ENCODE assay signal across 24 cellular contexts in genomic region chr2:61512768-61513398, GRCh38. TPM values are rescaled to one million over a fixed set of nuclear protein-coding genes. Genes with fewer than 3 reads are reported as not detected.
DNase-seq lines count a peak whose midpoint lies in the region; ATAC-seq, FAIRE-seq and TF ChIP-seq lines count a peak whose summit lies in the region.
"Had no signal": no experiment of that assay in that cellular context is flagged by ENCODE, and none has a peak within 500 bp of the region (broad histone marks: within the 10 kb centered on the region; RNA-seq: fewer than 3 reads in every experiment).

No MANE protein-coding gene starts in this region.

- no peak for TF ChIP-seq POLR2A in HepG2 (IDR thresholded peaks at IDR 0.05; ENCODE audit: insufficient read depth in 1 of 2, low read depth in 2 of 2, low read length in 2 of 2)
- TF ChIP-seq POLR2A in right lobe of liver (IDR thresholded peaks at IDR 0.05) = no peak
- TF ChIP-seq POLR2A in transverse colon (IDR thresholded peaks at IDR 0.05) = no peak

- H3K27ac ChIP-seq in HepG2 (ENCODE audit: extremely low read length, insufficient read depth, low read length) (no peak overlapping the region), right lobe of liver (no peak overlapping the region), transverse colon (peak overlapping the region in 2 of 4 donors; percentile 0 to 6), foreskin keratinocyte (no peak overlapping the region), left lung (no peak overlapping the region)
- H3K27ac ChIP-seq: parathyroid adenoma, SK-N-MC, VCaP had no signal

- TF ChIP-seq EP300 in HepG2 (IDR thresholded peaks at IDR 0.05; ENCODE audit: low read depth in 2 of 2, low read length in 2 of 2) = no peak
- no peak for TF ChIP-seq EP300 in HepG2 (CRISPR knock-in tag; IDR thresholded peaks at IDR 0.05; ENCODE audit: borderline replicate concordance)
- no peak for TF ChIP-seq EP300 in transverse colon (IDR thresholded peaks at IDR 0.05; ENCODE audit: low read depth)

- 91% methylated on average over 12 of the region's 12 CpGs for WGBS in HepG2 (ENCODE audit: low lambda C conversion rate)
- WGBS in right lobe of liver (ENCODE audit: insufficient coverage, low coverage, low lambda C conversion rate, missing lambda C conversion rate) = 57% methylated on average over 5 of the region's 12 CpGs
- WGBS in transverse colon (ENCODE audit: low coverage in 1 of 2), 2 donors = 50 to 66% methylated on average over 2 to 12 of the region's 12 CpGs

- no peaks in the 10 kb centered on the region for H3K27me3 Mint-ChIP-seq in T-helper 17 cell
- H3K27me3 Mint-ChIP-seq: activated CD4-positive, alpha-beta T cell treated with anti-CD3 and anti-CD28 coated beads, Interleukin-2, amount 10 ng/mL, durations not matched to agents 7 days and 5 days had no signal

- H4K20me1 ChIP-seq in HepG2 (ENCODE audit: insufficient read depth, low read length) = 0 out of 2 replicates have a peak, but pooled peaks cover 3% of the 10 kb centered on the region

- no peak overlapping the region for H3K4me3 ChIP-seq in HepG2 (replicated peaks in 1 of 3; ENCODE audit: insufficient read depth in 1 of 3, low read depth in 2 of 3, low read length in 3 of 3)
- no peak overlapping the region for H3K4me3 ChIP-seq in right lobe of liver
- H3K4me3 ChIP-seq in mucosa of descending colon = no peak overlapping the region
- no peak overlapping the region for H3K4me3 ChIP-seq in transverse colon
- H3K4me3 ChIP-seq in left lung = no peak overlapping the region
- H3K4me3 ChIP-seq: SK-N-MC had no signal

- in situ Hi-C loops in HepG2 (cut with HindIII; ENCODE audit: extremely low pct_ligation_motif_present, low pct_unique_long_range_greater_than_20kb) = no loop called here
- in situ Hi-C loops in transverse colon (cut with MboI; ENCODE audit: low pct_ligation_motif_present in 1 of 4, low pct_unique_long_range_greater_than_20kb in 1 of 4, low sequenced_read_pairs in 3 of 4) = no loop called here

- H3K4me3 Mint-ChIP-seq in T-helper 17 cell = no peak overlapping the region
- H3K4me3 Mint-ChIP-seq: activated CD4-positive, alpha-beta T cell treated with anti-CD3 and anti-CD28 coated beads, Interleukin-2, amount 10 ng/mL, durations not matched to agents 7 days and 5 days had no signal

- H3K4me2 ChIP-seq in HepG2 (ENCODE audit: low read depth, low read length) = no peak overlapping the region

- ATAC-seq in HepG2 = peak; percentile 10; the same call in 1 of the 3 replicates
- no peak for ATAC-seq in right lobe of liver
- ATAC-seq in T-helper 17 cell = no peak
- ATAC-seq in mucosa of descending colon = peak; percentile 91
- no peak for ATAC-seq in foreskin keratinocyte
- ATAC-seq in left lung = no peak
- ATAC-seq: activated naive CD4-positive, alpha-beta T cell treated with anti-CD3 and anti-CD28 coated beads, Interleukin-2, amount 50 U/mL, for 72 hours; esophagus mucosa; left cardiac atrium had no signal

- peaks cover 13 to 85% of the 10 kb centered on the region in 2 experiments for H3K36me3 ChIP-seq in HepG2 (replicated peaks in 1 of 2; ENCODE audit: control insufficient read depth in 1 of 2, insufficient read depth in 2 of 2, low read length in 2 of 2)
- peaks cover 0 to 64% (median 9%) of the 10 kb centered on the region in 4 donors for H3K36me3 ChIP-seq in right lobe of liver
- H3K36me3 ChIP-seq in mucosa of descending colon (ENCODE audit: low read depth) = no peaks in the 10 kb centered on the region
- peaks cover 0 to 31% (median 5%) of the 10 kb centered on the region in 4 donors for H3K36me3 ChIP-seq in transverse colon
- H3K36me3 ChIP-seq in left lung = peaks cover 0 to 97% of the 10 kb centered on the region in 2 donors

- H3K4me1 Mint-ChIP-seq in T-helper 17 cell = peaks cover 14% of the 10 kb centered on the region

- CTCF ChIA-PET in HepG2 (lab: Yijun Ruan, JAX; ENCODE audit: low intra/inter-chr PET ratio, low total read pairs) = no interaction called here

- H3K27me3 ChIP-seq in HepG2 (ENCODE audit: control insufficient read depth in 1 of 2, insufficient read depth in 2 of 2, low read length in 2 of 2) (no peaks in the 10 kb centered on the region), right lobe of liver (no peaks in the 10 kb centered on the region), transverse colon (no peaks in the 10 kb centered on the region), foreskin keratinocyte (no peaks in the 10 kb centered on the region), left lung (no peaks in the 10 kb centered on the region)

- no peak for FAIRE-seq in HepG2 (lab: Jason Lieb, UNC)
- FAIRE-seq: frontal cortex, H1 had no signal

- H3K9ac ChIP-seq in HepG2 (ENCODE audit: insufficient read depth, low read depth, low read length) = no peak overlapping the region
- H3K9ac ChIP-seq: parathyroid adenoma had no signal

- peak overlapping the region; percentile 86 for H3K27ac Mint-ChIP-seq in T-helper 17 cell
- H3K27ac Mint-ChIP-seq: activated CD4-positive, alpha-beta T cell treated with anti-CD3 and anti-CD28 coated beads, Interleukin-2, amount 10 ng/mL, durations not matched to agents 7 days and 5 days had no signal

- no peak overlapping the region for H2AFZ ChIP-seq in HepG2 (ENCODE audit: low read length)
- H2AFZ ChIP-seq: parathyroid adenoma had no signal

- peaks cover 91% of the 10 kb centered on the region for H3K79me2 ChIP-seq in HepG2 (ENCODE audit: insufficient read depth, low read length)

- POLR2A ChIA-PET in HepG2 (lab: Yijun Ruan, JAX) = interaction anchor here (0.5 to 1.5 kb wide), 2 partner anchors 25 to 422 kb away, joined by 3 read pairs; partner anchors contain the start of gene XPO1

- H3K9me3 ChIP-seq in HepG2 (ENCODE audit: low read length) = no peaks in the 10 kb centered on the region
- H3K9me3 ChIP-seq in right lobe of liver = no peaks in the 10 kb centered on the region
- H3K9me3 ChIP-seq in T-helper 17 cell (ENCODE audit: control insufficient read depth, low read length, poor library complexity, severe bottlenecking) = peaks cover 3% of the 10 kb centered on the region
- H3K9me3 ChIP-seq in mucosa of descending colon = no peaks in the 10 kb centered on the region
- no peaks in the 10 kb centered on the region for H3K9me3 ChIP-seq in transverse colon
- H3K9me3 ChIP-seq in left lung = no peaks in the 10 kb centered on the region

- peaks cover 29% of the 10 kb centered on the region; the same call in 1 of the 2 replicates for H3K4me1 ChIP-seq in HepG2 (ENCODE audit: insufficient read depth, low read length)
- H3K4me1 ChIP-seq in right lobe of liver = no peaks in the 10 kb centered on the region
- peaks cover 4% of the 10 kb centered on the region for H3K4me1 ChIP-seq in mucosa of descending colon (ENCODE audit: low read depth)
- peaks cover 0 to 5% (median 0%) of the 10 kb centered on the region in 4 donors for H3K4me1 ChIP-seq in transverse colon
- no peaks in the 10 kb centered on the region for H3K4me1 ChIP-seq in foreskin keratinocyte
- peaks cover 0 to 5% of the 10 kb centered on the region in 2 donors for H3K4me1 ChIP-seq in left lung
- H3K4me1 ChIP-seq: parathyroid adenoma had no signal

- BruUV-seq in HepG2 (replicated peaks; lab: Mats Ljungman, UMichigan) = no TSS peak

- intact Hi-C loops in HepG2 (cut with micrococcal nuclease; ENCODE audit: unreplicated experiment) (no loop called here), right lobe of liver (cut with DNase I) (no loop called here), mucosa of descending colon (cut with DNase I, micrococcal nuclease) (no loop called here), transverse colon (cut with DNase I; ENCODE audit: low total_unique reads) (no loop called here), left lung (cut with DNase I) (no loop called here)

- no peak for TF ChIP-seq RAD21 in HepG2 (CRISPR knock-in tag; IDR thresholded peaks at IDR 0.05)

- TF ChIP-seq CTCF in HepG2 (CRISPR knock-in tag; IDR thresholded peaks at IDR 0.05) = no peak
- no peak for TF ChIP-seq CTCF in right lobe of liver (IDR thresholded peaks at IDR 0.05)
- TF ChIP-seq CTCF in mucosa of descending colon (IDR thresholded peaks at IDR 0.05) = no peak
- TF ChIP-seq CTCF in transverse colon (IDR thresholded peaks at IDR 0.05) = no peak
- no peak for TF ChIP-seq CTCF in foreskin keratinocyte (conservative IDR thresholded peaks at IDR 0.05)
- no peak for TF ChIP-seq CTCF in left lung (IDR thresholded peaks at IDR 0.05)

- no peaks in the 10 kb centered on the region for H3K36me3 Mint-ChIP-seq in T-helper 17 cell (ENCODE audit: low read depth)

- DNase-seq in HepG2 (ENCODE audit: low spot score) (no peak), right lobe of liver (no peak), T-helper 17 cell (no peak), mucosa of descending colon (peak in 2 of 3 donors; percentile 52), transverse colon (peak; percentile 36), foreskin keratinocyte (no peak), left lung (no peak), DMS153 treated with DMSO at 0.1 percent for 48 hours (lab: John Stamatoyannopoulos, UW; ENCODE audit: unreplicated experiment) (no peak)
- DNase-seq: ACHN; activated CD4-positive, alpha-beta T cell treated with anti-CD3 and anti-CD28 coated beads, Interleukin-2, amount 10 ng/mL, durations not matched to agents 7 days and 5 days; aorta; cortex of kidney; Kasumi-1; left cardiac atrium; NCI-H1436 treated with DMSO at 0.1 percent for 48 hours; NCI-H510A; stimulated activated CD4-positive, alpha-beta T cell treated with anti-CD3 and anti-CD28 coated beads, Interleukin-2, amount 100 ng/mL, for 48 hours had no signal

RNA-seq across cellular contexts. Expression of gene XPO1, which starts 25.3 kb away (rescaled TPM):
- 212 and 301 TPM in 2 replicates for total RNA-seq in HepG2 (2016; rRNA removed; fragmentation: Illumina TruSeq; extraction: Trizol)
- 126 and 139 TPM in 2 replicates for total RNA-seq in HepG2 (2016; cell fraction: cytosol; rRNA removed; fragmentation: Illumina TruSeq; extraction: Trizol; ENCODE audit: low read depth)
- total RNA-seq in HepG2 (2016; cell fraction: insoluble cytoplasmic fraction; rRNA removed; fragmentation: Illumina TruSeq; extraction: Trizol) = 218 and 301 TPM in 2 replicates
- total RNA-seq in HepG2 (2016; cell fraction: membrane; rRNA removed; fragmentation: Illumina TruSeq; extraction: Trizol) = 90.9 and 111 TPM in 2 replicates
- total RNA-seq in HepG2 (2016; cell fraction: nucleus; rRNA removed; fragmentation: Illumina TruSeq; extraction: Trizol) = 246 and 260 TPM in 2 replicates
- 43.7 and 67.4 TPM in 2 replicates for polyA plus RNA-seq in HepG2 (2011; rRNA removed)
- 17.5 and 27.0 TPM in 2 replicates for polyA plus RNA-seq in HepG2 (2011; cell fraction: cytosol; rRNA removed)
- 81.7 and 90.4 TPM in 2 replicates for polyA plus RNA-seq in HepG2 (2011; cell fraction: nucleus; rRNA removed)
- polyA plus RNA-seq in HepG2 (2012) = 75.3 and 92.2 TPM in 2 replicates
- polyA plus RNA-seq in HepG2 (2016; cell fraction: cytosol; fragmentation: Illumina TruSeq; extraction: Trizol; ENCODE audit: low read depth) = 5.3 and 6.2 TPM in 2 replicates
- polyA plus RNA-seq in HepG2 (2016; cell fraction: insoluble cytoplasmic fraction; fragmentation: Illumina TruSeq; extraction: Trizol; ENCODE audit: low read depth) = 187 and 199 TPM in 2 replicates
- 23.1 and 26.6 TPM in 2 replicates for polyA plus RNA-seq in HepG2 (2016; cell fraction: membrane; fragmentation: Illumina TruSeq; extraction: Trizol; ENCODE audit: low read depth)
- polyA plus RNA-seq in HepG2 (2016; cell fraction: nucleus; fragmentation: Illumina TruSeq; extraction: Trizol; ENCODE audit: insufficient read depth, low read depth) = 273 and 284 TPM in 2 replicates
- 42.1 and 110 TPM in 2 replicates for polyA minus RNA-seq in HepG2 (2011; rRNA and poly(A)+ RNA removed; ENCODE audit: low replicate concordance)
- polyA minus RNA-seq in HepG2 (2011; cell fraction: cytosol; rRNA and poly(A)+ RNA removed) = 55.4 and 63.7 TPM in 2 replicates
- polyA minus RNA-seq in HepG2 (2011; cell fraction: nucleus; rRNA and poly(A)+ RNA removed) = 201 and 221 TPM in 2 replicates
- total RNA-seq in right lobe of liver = 10 to 100 TPM; 38.6 to 63.2 (median 51.2) TPM
- 100 to 1,000 TPM; 110 to 121 TPM for total RNA-seq in T-helper 17 cell
- 10 to 100 TPM; 76.8 to 94.1 (median 87.5) TPM for total RNA-seq in mucosa of descending colon
- total RNA-seq in transverse colon = 100 to 1,000 TPM in 1 of 4 donors, 10 to 100 TPM in 3; 60.3 to 130 (median 78.0) TPM
- 148 and 156 TPM in 2 replicates for total RNA-seq in foreskin keratinocyte
- 47.0 and 58.9 TPM in 2 replicates for polyA plus RNA-seq in foreskin keratinocyte
- total RNA-seq in left lung = 100 to 1,000 TPM; 139 to 146 TPM

RNA-seq across cellular contexts. Expression of gene USP34, which starts 42.0 kb away (rescaled TPM):
- total RNA-seq in HepG2 (2016; rRNA removed; fragmentation: Illumina TruSeq; extraction: Trizol) (100 and 155 TPM in 2 replicates), right lobe of liver (10 to 100 TPM; 33.3 to 57.1 (median 41.5) TPM), T-helper 17 cell (100 to 1,000 TPM; 148 to 170 TPM), mucosa of descending colon (100 to 1,000 TPM in 1 of 3 donors, 10 to 100 TPM in 2; 67.9 to 132 (median 88.4) TPM), transverse colon (100 to 1,000 TPM; 103 to 181 (median 115) TPM), foreskin keratinocyte (51.0 and 55.2 TPM in 2 replicates), left lung (100 to 1,000 TPM in 1 of 2 donors, 10 to 100 TPM in 1; 86.5 to 108 TPM)
- total RNA-seq in HepG2 (2016; cell fraction: cytosol; rRNA removed; fragmentation: Illumina TruSeq; extraction: Trizol; ENCODE audit: low read depth) = 43.5 and 56.3 TPM in 2 replicates
- total RNA-seq in HepG2 (2016; cell fraction: insoluble cytoplasmic fraction; rRNA removed; fragmentation: Illumina TruSeq; extraction: Trizol) = 93.9 and 148 TPM in 2 replicates
- total RNA-seq in HepG2 (2016; cell fraction: membrane; rRNA removed; fragmentation: Illumina TruSeq; extraction: Trizol) = 37.1 and 44.6 TPM in 2 replicates
- total RNA-seq in HepG2 (2016; cell fraction: nucleus; rRNA removed; fragmentation: Illumina TruSeq; extraction: Trizol) = 155 and 174 TPM in 2 replicates
- polyA plus RNA-seq in HepG2 (2011; rRNA removed) (79.9 and 99.2 TPM in 2 replicates), foreskin keratinocyte (23.1 and 25.0 TPM in 2 replicates)
- polyA plus RNA-seq in HepG2 (2011; cell fraction: cytosol; rRNA removed) = 38.9 and 63.9 TPM in 2 replicates
- polyA plus RNA-seq in HepG2 (2011; cell fraction: nucleus; rRNA removed) = 110 and 113 TPM in 2 replicates
- 88.4 and 89.7 TPM in 2 replicates for polyA plus RNA-seq in HepG2 (2012)
- 4.3 and 5.9 TPM in 2 replicates for polyA plus RNA-seq in HepG2 (2016; cell fraction: cytosol; fragmentation: Illumina TruSeq; extraction: Trizol; ENCODE audit: low read depth)
- polyA plus RNA-seq in HepG2 (2016; cell fraction: insoluble cytoplasmic fraction; fragmentation: Illumina TruSeq; extraction: Trizol; ENCODE audit: low read depth) = 126 and 130 TPM in 2 replicates
- 13.7 and 17.5 TPM in 2 replicates for polyA plus RNA-seq in HepG2 (2016; cell fraction: membrane; fragmentation: Illumina TruSeq; extraction: Trizol; ENCODE audit: low read depth)
- 191 and 219 TPM in 2 replicates for polyA plus RNA-seq in HepG2 (2016; cell fraction: nucleus; fragmentation: Illumina TruSeq; extraction: Trizol; ENCODE audit: insufficient read depth, low read depth)
- 132 and 183 TPM in 2 replicates for polyA minus RNA-seq in HepG2 (2011; rRNA and poly(A)+ RNA removed; ENCODE audit: low replicate concordance)
- 93.0 and 99.9 TPM in 2 replicates for polyA minus RNA-seq in HepG2 (2011; cell fraction: cytosol; rRNA and poly(A)+ RNA removed)
- 468 and 469 TPM in 2 replicates for polyA minus RNA-seq in HepG2 (2011; cell fraction: nucleus; rRNA and poly(A)+ RNA removed)

Comparison
In these comparisons a context has a peak if more than half of its experiments do, and no peak if none do; other contexts are left out.
1. ATAC-seq: peak in HepG2 (single experiment) and mucosa of descending colon (single experiment); none in right lobe of liver (0 of 4), T-helper 17 cell (single experiment), foreskin keratinocyte (single experiment) and left lung (single experiment).
2. DNase-seq: peak in mucosa of descending colon (2 of 3) and transverse colon (single experiment); none in HepG2 (single experiment), right lobe of liver (0 of 3), T-helper 17 cell (0 of 3), foreskin keratinocyte (0 of 2), left lung (0 of 2) and DMS153 treated with DMSO at 0.1 percent for 48 hours (single experiment).